ENCODE assay signal across 1 cellular context in genomic region chr4:8242782-8243556, GRCh38.
TF ChIP-seq lines count a peak whose summit lies in the region.

No MANE protein-coding gene starts in this region.

TF ChIP-seq in GM23338, 12 proteins besides CTCF, POLR2A, EP300 and RAD21 (continued from another document):
- TF ChIP-seq, protein P1, sequence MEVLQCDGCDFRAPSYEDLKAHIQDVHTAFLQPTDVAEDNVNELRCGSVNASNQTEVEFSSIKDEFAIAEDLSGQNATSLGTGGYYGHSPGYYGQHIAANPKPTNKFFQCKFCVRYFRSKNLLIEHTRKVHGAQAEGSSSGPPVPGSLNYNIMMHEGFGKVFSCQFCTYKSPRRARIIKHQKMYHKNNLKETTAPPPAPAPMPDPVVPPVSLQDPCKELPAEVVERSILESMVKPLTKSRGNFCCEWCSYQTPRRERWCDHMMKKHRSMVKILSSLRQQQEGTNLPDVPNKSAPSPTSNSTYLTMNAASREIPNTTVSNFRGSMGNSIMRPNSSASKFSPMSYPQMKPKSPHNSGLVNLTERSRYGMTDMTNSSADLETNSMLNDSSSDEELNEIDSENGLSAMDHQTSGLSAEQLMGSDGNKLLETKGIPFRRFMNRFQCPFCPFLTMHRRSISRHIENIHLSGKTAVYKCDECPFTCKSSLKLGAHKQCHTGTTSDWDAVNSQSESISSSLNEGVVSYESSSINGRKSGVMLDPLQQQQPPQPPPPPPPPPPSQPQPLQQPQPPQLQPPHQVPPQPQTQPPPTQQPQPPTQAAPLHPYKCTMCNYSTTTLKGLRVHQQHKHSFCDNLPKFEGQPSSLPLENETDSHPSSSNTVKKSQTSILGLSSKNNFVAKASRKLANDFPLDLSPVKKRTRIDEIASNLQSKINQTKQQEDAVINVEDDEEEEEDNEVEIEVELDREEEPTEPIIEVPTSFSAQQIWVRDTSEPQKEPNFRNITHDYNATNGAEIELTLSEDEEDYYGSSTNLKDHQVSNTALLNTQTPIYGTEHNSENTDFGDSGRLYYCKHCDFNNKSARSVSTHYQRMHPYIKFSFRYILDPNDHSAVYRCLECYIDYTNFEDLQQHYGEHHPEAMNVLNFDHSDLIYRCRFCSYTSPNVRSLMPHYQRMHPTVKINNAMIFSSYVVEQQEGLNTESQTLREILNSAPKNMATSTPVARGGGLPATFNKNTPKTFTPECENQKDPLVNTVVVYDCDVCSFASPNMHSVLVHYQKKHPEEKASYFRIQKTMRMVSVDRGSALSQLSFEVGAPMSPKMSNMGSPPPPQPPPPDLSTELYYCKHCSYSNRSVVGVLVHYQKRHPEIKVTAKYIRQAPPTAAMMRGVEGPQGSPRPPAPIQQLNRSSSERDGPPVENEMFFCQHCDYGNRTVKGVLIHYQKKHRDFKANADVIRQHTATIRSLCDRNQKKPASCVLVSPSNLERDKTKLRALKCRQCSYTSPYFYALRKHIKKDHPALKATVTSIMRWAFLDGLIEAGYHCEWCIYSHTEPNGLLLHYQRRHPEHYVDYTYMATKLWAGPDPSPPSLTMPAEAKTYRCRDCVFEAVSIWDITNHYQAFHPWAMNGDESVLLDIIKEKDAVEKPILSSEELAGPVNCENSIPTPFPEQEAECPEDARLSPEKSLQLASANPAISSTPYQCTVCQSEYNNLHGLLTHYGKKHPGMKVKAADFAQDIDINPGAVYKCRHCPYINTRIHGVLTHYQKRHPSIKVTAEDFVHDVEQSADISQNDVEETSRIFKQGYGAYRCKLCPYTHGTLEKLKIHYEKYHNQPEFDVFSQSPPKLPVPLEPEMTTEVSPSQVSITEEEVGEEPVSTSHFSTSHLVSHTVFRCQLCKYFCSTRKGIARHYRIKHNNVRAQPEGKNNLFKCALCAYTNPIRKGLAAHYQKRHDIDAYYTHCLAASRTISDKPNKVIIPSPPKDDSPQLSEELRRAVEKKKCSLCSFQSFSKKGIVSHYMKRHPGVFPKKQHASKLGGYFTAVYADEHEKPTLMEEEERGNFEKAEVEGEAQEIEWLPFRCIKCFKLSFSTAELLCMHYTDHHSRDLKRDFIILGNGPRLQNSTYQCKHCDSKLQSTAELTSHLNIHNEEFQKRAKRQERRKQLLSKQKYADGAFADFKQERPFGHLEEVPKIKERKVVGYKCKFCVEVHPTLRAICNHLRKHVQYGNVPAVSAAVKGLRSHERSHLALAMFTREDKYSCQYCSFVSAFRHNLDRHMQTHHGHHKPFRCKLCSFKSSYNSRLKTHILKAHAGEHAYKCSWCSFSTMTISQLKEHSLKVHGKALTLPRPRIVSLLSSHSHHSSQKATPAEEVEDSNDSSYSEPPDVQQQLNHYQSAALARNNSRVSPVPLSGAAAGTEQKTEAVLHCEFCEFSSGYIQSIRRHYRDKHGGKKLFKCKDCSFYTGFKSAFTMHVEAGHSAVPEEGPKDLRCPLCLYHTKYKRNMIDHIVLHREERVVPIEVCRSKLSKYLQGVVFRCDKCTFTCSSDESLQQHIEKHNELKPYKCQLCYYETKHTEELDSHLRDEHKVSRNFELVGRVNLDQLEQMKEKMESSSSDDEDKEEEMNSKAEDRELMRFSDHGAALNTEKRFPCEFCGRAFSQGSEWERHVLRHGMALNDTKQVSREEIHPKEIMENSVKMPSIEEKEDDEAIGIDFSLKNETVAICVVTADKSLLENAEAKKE (CRISPR knock-in tag; IDR thresholded peaks at IDR 0.05), result no peak
- TF ChIP-seq POLR2AphosphoS5 (IDR thresholded peaks at IDR 0.05; ENCODE audit: low read depth) (no peak), STAT1 (IDR thresholded peaks at IDR 0.05; ENCODE audit: unreplicated experiment) (no peak), ZNF331 (CRISPR knock-in tag; IDR thresholded peaks at IDR 0.05; ENCODE audit: low read depth) (no peak), ZNF114 (CRISPR knock-in tag; IDR thresholded peaks at IDR 0.05) (no peak), EZH2 (IDR thresholded peaks at IDR 0.05; ENCODE audit: low read depth, unreplicated experiment) (no peak), CREB1 (CRISPR knock-in tag; IDR thresholded peaks at IDR 0.05; ENCODE audit: low read depth) (no peak), JUNB (IDR thresholded peaks at IDR 0.05; ENCODE audit: unreplicated experiment) (no peak)
- TF ChIP-seq, protein P2, sequence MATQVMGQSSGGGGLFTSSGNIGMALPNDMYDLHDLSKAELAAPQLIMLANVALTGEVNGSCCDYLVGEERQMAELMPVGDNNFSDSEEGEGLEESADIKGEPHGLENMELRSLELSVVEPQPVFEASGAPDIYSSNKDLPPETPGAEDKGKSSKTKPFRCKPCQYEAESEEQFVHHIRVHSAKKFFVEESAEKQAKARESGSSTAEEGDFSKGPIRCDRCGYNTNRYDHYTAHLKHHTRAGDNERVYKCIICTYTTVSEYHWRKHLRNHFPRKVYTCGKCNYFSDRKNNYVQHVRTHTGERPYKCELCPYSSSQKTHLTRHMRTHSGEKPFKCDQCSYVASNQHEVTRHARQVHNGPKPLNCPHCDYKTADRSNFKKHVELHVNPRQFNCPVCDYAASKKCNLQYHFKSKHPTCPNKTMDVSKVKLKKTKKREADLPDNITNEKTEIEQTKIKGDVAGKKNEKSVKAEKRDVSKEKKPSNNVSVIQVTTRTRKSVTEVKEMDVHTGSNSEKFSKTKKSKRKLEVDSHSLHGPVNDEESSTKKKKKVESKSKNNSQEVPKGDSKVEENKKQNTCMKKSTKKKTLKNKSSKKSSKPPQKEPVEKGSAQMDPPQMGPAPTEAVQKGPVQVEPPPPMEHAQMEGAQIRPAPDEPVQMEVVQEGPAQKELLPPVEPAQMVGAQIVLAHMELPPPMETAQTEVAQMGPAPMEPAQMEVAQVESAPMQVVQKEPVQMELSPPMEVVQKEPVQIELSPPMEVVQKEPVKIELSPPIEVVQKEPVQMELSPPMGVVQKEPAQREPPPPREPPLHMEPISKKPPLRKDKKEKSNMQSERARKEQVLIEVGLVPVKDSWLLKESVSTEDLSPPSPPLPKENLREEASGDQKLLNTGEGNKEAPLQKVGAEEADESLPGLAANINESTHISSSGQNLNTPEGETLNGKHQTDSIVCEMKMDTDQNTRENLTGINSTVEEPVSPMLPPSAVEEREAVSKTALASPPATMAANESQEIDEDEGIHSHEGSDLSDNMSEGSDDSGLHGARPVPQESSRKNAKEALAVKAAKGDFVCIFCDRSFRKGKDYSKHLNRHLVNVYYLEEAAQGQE (IDR thresholded peaks at IDR 0.05; ENCODE audit: unreplicated experiment), result no peak
TF ChIP-seq in GM23338: peak in this region for 0.
